In the genomic region with DNA sequence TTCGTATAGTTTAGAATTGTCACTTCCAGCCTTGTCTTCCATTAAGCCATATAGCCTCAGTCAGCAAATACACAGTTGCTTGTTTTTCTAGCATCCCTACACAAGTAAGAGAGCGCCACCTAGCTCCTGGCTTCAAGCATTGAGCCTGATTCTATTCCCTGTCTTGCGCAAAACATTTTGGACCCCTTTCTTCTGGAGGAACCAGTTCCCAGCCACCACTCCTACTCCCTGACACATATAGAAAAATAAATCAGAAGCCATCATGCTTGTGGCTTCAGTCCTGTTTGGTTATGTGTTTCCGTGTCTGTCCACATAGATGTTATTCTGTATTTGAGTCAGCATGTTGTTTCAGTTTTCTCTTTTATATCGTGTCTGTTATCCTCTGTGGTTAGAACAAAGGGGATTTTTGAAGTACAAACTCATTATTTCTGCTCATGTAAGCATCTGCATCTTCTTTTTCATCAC, we compare ENCODE assay signal across 8 cellular contexts. TPM values are rescaled to one million over a fixed set of nuclear protein-coding genes. Genes with fewer than 3 reads are reported as not detected.
DNase-seq lines count a peak whose midpoint lies in the region; ATAC-seq and TF ChIP-seq lines count a peak whose summit lies in the region.

No MANE protein-coding gene starts in this region.

- TF ChIP-seq POLR2A in adrenal gland (IDR thresholded peaks at IDR 0.05): no peak

- intact Hi-C loops in adrenal gland (cut with DNase I): loop anchor here (10.0 kb wide), 1 partner anchor 78 kb away; no protein-coding TSS in a partner anchor

- H3K4me3 ChIP-seq in SK-N-MC (no peak overlapping the region), adrenal gland (no peak overlapping the region)

- H3K36me3 ChIP-seq in SK-N-MC (ENCODE audit: insufficient read depth, low read length): no peaks in the 10 kb centered on the region
- H3K36me3 ChIP-seq in adrenal gland (replicated peaks in 1 of 2): no peaks in the 10 kb centered on the region

- peak; percentile 98 for ATAC-seq in GM21723 (IDR thresholded peaks at IDR 0.05; ENCODE audit: unreplicated experiment)

- no peak overlapping the region for H3K9ac ChIP-seq in SK-N-MC (ENCODE audit: insufficient read length)

- H3K4me1 ChIP-seq in adrenal gland (replicated peaks in 1 of 2): no peaks in the 10 kb centered on the region

- H3K9me3 ChIP-seq in SK-N-MC (ENCODE audit: low read depth, low read length) (no peaks in the 10 kb centered on the region), adrenal gland (replicated peaks in 1 of 3) (no peaks in the 10 kb centered on the region)

- H3K27me3 ChIP-seq in adrenal gland: no peaks in the 10 kb centered on the region

- DNase-seq in NCI-H1436 (lab: John Stamatoyannopoulos, UW): peak; percentile 2
- no peak for DNase-seq in NCI-H1436 treated with DMSO at 0.1 percent for 48 hours (lab: John Stamatoyannopoulos, UW)
- DNase-seq in HuH-7.5 (ENCODE audit: low spot score): peak; percentile 18
- DNase-seq in SK-N-MC (ENCODE audit: low read depth, low spot score): peak; percentile 24
- DNase-seq in adrenal gland: peak; percentile 32 to 72 (median 54)
- DNase-seq in iPS-NIHi11 (ENCODE audit: low spot score): peak; percentile 43
- peak; percentile 1 for DNase-seq in stimulated activated CD4-positive, alpha-beta T cell treated with anti-CD3 and anti-CD28 coated beads, Interleukin-2, amount 100 ng/mL, for 4 hours (ENCODE audit: low read depth)

- H3K27ac ChIP-seq in SK-N-MC: no peak overlapping the region
- no peak overlapping the region for H3K27ac ChIP-seq in adrenal gland

- 43 to 68% (median 57%) methylated on average over 5 of the region's 5 CpGs for WGBS in adrenal gland, 4 donors

- TF ChIP-seq CTCF in adrenal gland (IDR thresholded peaks at IDR 0.05): peak; percentile 20 to 63 (median 52)

RNA-seq across cellular contexts. Expression of gene GK, which starts 59.9 kb away (rescaled TPM):
- 10 to 100 TPM in 4 of 8 donors, 1 to 10 TPM in 4; 6.1 to 33.6 (median 10.1) TPM for total RNA-seq in adrenal gland
- 10 to 100 TPM in 1 of 3 donors, 1 to 10 TPM in 2; 6.2 to 83.7 (median 7.2) TPM for polyA plus RNA-seq in adrenal gland
